14 cellular contexts compared by ENCODE assay signal in the genomic region with DNA sequence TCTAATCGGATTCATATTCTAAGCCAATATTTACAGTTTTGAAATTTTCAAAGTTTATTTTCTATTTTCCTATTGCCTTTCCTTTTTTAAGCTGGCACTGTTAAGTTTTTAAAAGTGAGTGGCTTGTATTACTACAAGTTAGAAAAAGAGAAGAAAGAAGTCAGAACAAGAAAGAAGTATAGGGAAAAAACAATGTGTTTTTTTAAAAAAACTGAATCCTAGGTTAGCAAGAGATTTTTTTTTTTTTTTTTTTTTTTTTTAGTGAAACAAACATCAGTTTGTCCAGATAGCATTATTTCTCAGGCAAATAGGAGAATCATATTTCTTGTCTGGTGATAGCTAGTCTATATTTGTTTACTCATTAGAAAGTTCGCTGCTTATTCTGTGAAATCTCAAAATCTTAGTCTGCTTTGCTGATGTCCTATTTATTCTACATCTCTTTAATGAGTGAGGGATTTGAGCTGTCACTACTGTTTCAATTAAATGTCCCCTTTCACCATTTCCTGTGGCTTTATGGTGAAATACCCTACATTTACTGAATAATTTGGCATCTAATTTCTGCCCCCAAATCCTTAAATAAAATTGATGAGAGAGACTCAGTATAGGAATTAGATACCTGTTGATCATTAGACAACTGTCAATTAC. TPM values are rescaled to one million over a fixed set of nuclear protein-coding genes. Genes with fewer than 3 reads are reported as not detected.
DNase-seq lines count a peak whose midpoint lies in the region; ATAC-seq lines count a peak whose summit lies in the region.
"Had no signal": no experiment of that assay in that cellular context is flagged by ENCODE, and none has a peak within 500 bp of the region (broad histone marks: within the 10 kb centered on the region; RNA-seq: fewer than 3 reads in every experiment).

No MANE protein-coding gene starts in this region.

- H3K4me3 Mint-ChIP-seq in activated T-cell treated with anti-CD3 and anti-CD28 coated beads, Interleukin-2, amount 50 U/mL, for 4 hours: peak overlapping the region; percentile 53
- H3K4me3 Mint-ChIP-seq in activated CD8-positive, alpha-beta T cell treated with anti-CD3 and anti-CD28 coated beads, Interleukin-2, amount 10 ng/mL, durations not matched to agents 7 days and 5 days: peak overlapping the region; percentile 65
- peak overlapping the region; percentile 64 for H3K4me3 Mint-ChIP-seq in stimulated activated effector memory CD8-positive, alpha-beta T cell treated with anti-CD3 and anti-CD28 coated beads, Interleukin-12 subunit alpha, Interleukin-12 subunit beta, amount 100 ng/mL, for 72 hours

- peak overlapping the region; percentile 97 for H3K27ac Mint-ChIP-seq in activated CD8-positive, alpha-beta T cell treated with anti-CD3 and anti-CD28 coated beads, Interleukin-2, amount 10 ng/mL, durations not matched to agents 7 days and 5 days
- H3K27ac Mint-ChIP-seq in stimulated activated effector memory CD8-positive, alpha-beta T cell treated with anti-CD3 and anti-CD28 coated beads, Interleukin-12 subunit alpha, Interleukin-12 subunit beta, amount 100 ng/mL, for 72 hours: peak overlapping the region; percentile 87

- no peaks in the 10 kb centered on the region for H3K27me3 Mint-ChIP-seq in activated T-cell treated with anti-CD3 and anti-CD28 coated beads, Interleukin-2, amount 50 U/mL, for 4 hours (ENCODE audit: low read depth)
- H3K27me3 Mint-ChIP-seq in activated CD8-positive, alpha-beta T cell treated with anti-CD3 and anti-CD28 coated beads, Interleukin-2, amount 10 ng/mL, durations not matched to agents 7 days and 5 days (ENCODE audit: low read depth): no peaks in the 10 kb centered on the region

- CTCF ChIA-PET in activated CD8-positive, alpha-beta T cell treated with anti-CD3 and anti-CD28 coated beads, Interleukin-2, amount 10 ng/mL, durations not matched to agents 7 days and 5 days (lab: Charles Lee): interaction anchor here (0.6 to 9.3 kb wide), 8 partner anchors 10 to 103 kb away, joined by 3 to 84 read pairs (median 4); a partner anchor contains a TSS

- DNase-seq in activated T-cell treated with anti-CD3 and anti-CD28 coated beads, Interleukin-2, amount 50 U/mL, for 4 hours: no peak
- DNase-seq in activated T-cell treated with anti-CD3 and anti-CD28 coated beads, Interleukin-2, amount 50 U/mL, for 1 hour: no peak
- DNase-seq in MV-4-11 (lab: John Stamatoyannopoulos, UW) (peak; percentile 62), NCI-H2107 (lab: John Stamatoyannopoulos, UW) (no peak), NCI-H345 (lab: John Stamatoyannopoulos, UW) (no peak)
- no peak for DNase-seq in activated CD8-positive, alpha-beta T cell treated with anti-CD3 and anti-CD28 coated beads, Interleukin-2, amount 10 ng/mL, durations not matched to agents 7 days and 5 days
- no peak for DNase-seq in stimulated activated effector memory CD8-positive, alpha-beta T cell treated with anti-CD3 and anti-CD28 coated beads, Interleukin-12 subunit alpha, Interleukin-12 subunit beta, amount 100 ng/mL, for 72 hours (ENCODE audit: low spot score in 2 of 2)
- DNase-seq: activated gamma-delta T cell treated with Interleukin-2 at 50 U/mL for 16 hours, DMS79 treated with DMSO at 0.1 percent for 48 hours, GOT3, kidney, NCI-H1092, NCI-H510A treated with DMSO at 0.1 percent for 48 hours had no signal

- H3K4me1 Mint-ChIP-seq in activated T-cell treated with anti-CD3 and anti-CD28 coated beads, Interleukin-2, amount 50 U/mL, for 4 hours (ENCODE audit: low read depth): peaks cover 36% of the 10 kb centered on the region
- H3K4me1 Mint-ChIP-seq in activated CD8-positive, alpha-beta T cell treated with anti-CD3 and anti-CD28 coated beads, Interleukin-2, amount 10 ng/mL, durations not matched to agents 7 days and 5 days (ENCODE audit: low read depth): peaks cover 61% of the 10 kb centered on the region
- peaks cover 33% of the 10 kb centered on the region for H3K4me1 Mint-ChIP-seq in stimulated activated effector memory CD8-positive, alpha-beta T cell treated with anti-CD3 and anti-CD28 coated beads, Interleukin-12 subunit alpha, Interleukin-12 subunit beta, amount 100 ng/mL, for 72 hours

- ATAC-seq in activated T-cell treated with anti-CD3 and anti-CD28 coated beads, Interleukin-2, amount 50 U/mL, for 4 hours: no peak
- no peak for ATAC-seq in activated CD8-positive, alpha-beta T cell treated with anti-CD3 and anti-CD28 coated beads, Interleukin-2, amount 10 ng/mL, durations not matched to agents 7 days and 5 days
- no peak for ATAC-seq in stimulated activated effector memory CD8-positive, alpha-beta T cell treated with anti-CD3 and anti-CD28 coated beads, Interleukin-12 subunit alpha, Interleukin-12 subunit beta, amount 100 ng/mL, for 72 hours
- ATAC-seq in HG03342 (IDR thresholded peaks at IDR 0.05; ENCODE audit: unreplicated experiment): no peak

- H3K9me3 Mint-ChIP-seq in activated T-cell treated with anti-CD3 and anti-CD28 coated beads, Interleukin-2, amount 50 U/mL, for 4 hours: no peaks in the 10 kb centered on the region
- H3K9me3 Mint-ChIP-seq in activated CD8-positive, alpha-beta T cell treated with anti-CD3 and anti-CD28 coated beads, Interleukin-2, amount 10 ng/mL, durations not matched to agents 7 days and 5 days (ENCODE audit: insufficient read depth): no peaks in the 10 kb centered on the region
- H3K9me3 Mint-ChIP-seq in stimulated activated effector memory CD8-positive, alpha-beta T cell treated with anti-CD3 and anti-CD28 coated beads, Interleukin-12 subunit alpha, Interleukin-12 subunit beta, amount 100 ng/mL, for 72 hours: no peaks in the 10 kb centered on the region

- POLR2A ChIA-PET in activated CD8-positive, alpha-beta T cell treated with anti-CD3 and anti-CD28 coated beads, Interleukin-2, amount 10 ng/mL, durations not matched to agents 7 days and 5 days (lab: Charles Lee): interaction anchor here (0.6 to 15.3 kb wide), 6 partner anchors 10 to 241 kb away, joined by 3 to 247 read pairs (median 5); a partner anchor contains a TSS

- H3K36me3 Mint-ChIP-seq in activated T-cell treated with anti-CD3 and anti-CD28 coated beads, Interleukin-2, amount 50 U/mL, for 4 hours (ENCODE audit: insufficient read depth): no peaks in the 10 kb centered on the region
- H3K36me3 Mint-ChIP-seq in activated CD8-positive, alpha-beta T cell treated with anti-CD3 and anti-CD28 coated beads, Interleukin-2, amount 10 ng/mL, durations not matched to agents 7 days and 5 days (ENCODE audit: low read depth): no peaks in the 10 kb centered on the region
- peaks cover 6% of the 10 kb centered on the region for H3K36me3 Mint-ChIP-seq in stimulated activated effector memory CD8-positive, alpha-beta T cell treated with anti-CD3 and anti-CD28 coated beads, Interleukin-12 subunit alpha, Interleukin-12 subunit beta, amount 100 ng/mL, for 72 hours

RNA-seq across cellular contexts. Expression of a gene that starts 19.1 kb away (rescaled TPM):
- 100 to 1,000 TPM; 113 to 137 (median 118) TPM for total RNA-seq in activated T-cell treated with anti-CD3 and anti-CD28 coated beads, Interleukin-2, amount 50 U/mL, for 4 hours
- total RNA-seq in activated CD8-positive, alpha-beta T cell treated with anti-CD3 and anti-CD28 coated beads, Interleukin-2, amount 10 ng/mL, durations not matched to agents 7 days and 5 days: 100 to 1,000 TPM; 384 to 396 TPM
